Comparison of ENCODE assay signal across 8 cellular contexts in the genomic region with DNA sequence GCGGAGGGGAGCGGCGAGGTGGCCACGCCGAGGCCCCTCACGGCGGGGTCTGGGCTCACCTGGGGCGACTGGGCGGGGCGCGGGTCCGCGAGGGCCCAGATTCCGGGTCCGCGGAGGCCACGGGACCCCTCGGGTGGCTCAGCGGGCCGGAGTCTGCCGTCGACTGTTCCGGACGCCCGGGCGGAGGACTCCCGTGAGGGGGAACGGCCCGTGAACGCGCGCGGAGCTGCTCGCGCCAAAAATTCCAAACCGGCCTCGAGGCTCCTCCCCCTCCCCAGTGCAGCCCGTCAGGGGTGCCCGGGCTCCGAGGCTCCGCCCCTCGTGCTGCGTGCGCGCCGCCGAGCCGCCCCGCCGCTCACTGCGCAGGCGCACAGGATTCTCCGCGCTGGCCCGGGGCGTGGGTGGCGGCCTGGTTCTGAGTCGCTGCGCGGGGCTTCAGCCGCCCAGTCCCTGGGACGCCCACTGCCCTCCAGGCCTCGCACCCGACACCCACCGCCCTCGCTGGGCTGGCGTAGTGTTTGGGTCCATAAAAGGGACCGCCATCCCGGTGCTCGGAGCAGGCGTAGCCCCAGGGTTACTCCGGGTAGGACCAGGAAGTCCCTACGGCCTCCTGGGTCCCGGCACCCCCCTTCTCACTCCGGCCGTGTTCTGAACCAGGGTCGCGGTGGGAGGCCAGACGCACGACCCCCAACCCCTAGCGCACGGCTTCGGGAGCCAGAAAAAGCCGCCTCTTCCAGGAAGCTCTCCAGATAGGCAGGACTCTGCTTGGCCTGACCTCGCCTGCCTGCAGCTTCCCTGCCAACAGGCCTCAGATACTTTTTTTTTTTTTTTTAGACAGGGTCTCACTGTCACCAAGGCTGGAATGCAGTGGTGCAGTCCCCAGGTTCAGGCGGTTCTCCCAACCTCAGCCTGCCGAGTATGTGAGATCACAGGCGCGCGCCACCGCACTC. TPM values are rescaled to one million over a fixed set of nuclear protein-coding genes. Genes with fewer than 3 reads are reported as not detected.
DNase-seq lines count a peak whose midpoint lies in the region; ATAC-seq and TF ChIP-seq lines count a peak whose summit lies in the region.

Gene PKMYT1 (minus strand): TSS at position 220 of the 950 bp plus-strand sequence. CDS start 789 bp downstream, outside the sequence.

- H3K9me3 Mint-ChIP-seq in activated naive CD4-positive, alpha-beta T cell treated with anti-CD3 and anti-CD28 coated beads for 36 hours, result no peaks in the 10 kb centered on the region

- H3K4me1 ChIP-seq in HAP-1 (peaks cover 37% of the 10 kb centered on the region), MM.1S (ENCODE audit: low read length) (peaks cover 5% of the 10 kb centered on the region; the same call in 1 of the 2 replicates), gastroesophageal sphincter (peaks cover 0 to 38% (median 8%) of the 10 kb centered on the region in 3 donors), neutrophil (ENCODE audit: control insufficient read depth in 1 of 2, insufficient read depth in 1 of 2, low read depth in 1 of 2, low read length in 1 of 2) (peaks cover 26 to 27% of the 10 kb centered on the region in 2 experiments)

- DNase-seq in GDM1 (lab: John Stamatoyannopoulos, UW) (peak; percentile 87), HAP-1 (ENCODE audit: low spot score in 2 of 2) (peak; percentile 84 to 95), MM.1S (peak; percentile 92), SK-N-MC (ENCODE audit: low read depth, low spot score) (no peak), substantia nigra (lab: John Stamatoyannopoulos, UW) (peak in 48 of 49 donors; percentile 34 to 94 (median 81))
- peak; percentile 95 for DNase-seq in activated naive CD4-positive, alpha-beta T cell treated with anti-CD3 and anti-CD28 coated beads for 36 hours

- no peaks in the 10 kb centered on the region for H3K9me2 ChIP-seq in MM.1S (replicated peaks; ENCODE audit: insufficient read depth, low read length)

- H3K36me3 ChIP-seq in HAP-1 (replicated peaks) (peaks cover 39% of the 10 kb centered on the region), MM.1S (replicated peaks; ENCODE audit: insufficient read depth, low read length) (no peaks in the 10 kb centered on the region), SK-N-MC (ENCODE audit: insufficient read depth, low read length) (peaks cover 6% of the 10 kb centered on the region; the same call in 1 of the 2 replicates), gastroesophageal sphincter (no peaks in the 10 kb centered on the region), neutrophil (peaks cover 3% of the 10 kb centered on the region)

- H3K4me3 ChIP-seq in HAP-1, result peak within 1 kb of the TSS; percentile 78
- H3K4me3 ChIP-seq in MM.1S (ENCODE audit: low read length), result peak within 1 kb of the TSS; percentile 90
- peak within 1 kb of the TSS; percentile 89 for H3K4me3 ChIP-seq in SK-N-MC
- H3K4me3 ChIP-seq in gastroesophageal sphincter, result peak within 1 kb of the TSS; percentile 63 to 82
- peak within 1 kb of the TSS; percentile 90 to 95 for H3K4me3 ChIP-seq in neutrophil (ENCODE audit: low read depth in 1 of 2, low read length in 1 of 2)

- H3K9ac ChIP-seq in MM.1S (ENCODE audit: low read length) (peak within 1 kb of the TSS; percentile 96), SK-N-MC (ENCODE audit: insufficient read length) (peak within 1 kb of the TSS; percentile 92)

- intact Hi-C loops in activated naive CD4-positive, alpha-beta T cell treated with anti-CD3 and anti-CD28 coated beads for 36 hours (cut with micrococcal nuclease), result loop anchor here (1.0 to 2.0 kb wide), 3 partner anchors 10 to 42 kb away; partner anchors contain the start of genes HCFC1R1 and KREMEN2

- TF ChIP-seq EP300 in gastroesophageal sphincter (IDR thresholded peaks at IDR 0.05), result no peak

- no peaks in the 10 kb centered on the region for H3K27me3 Mint-ChIP-seq in activated naive CD4-positive, alpha-beta T cell treated with anti-CD3 and anti-CD28 coated beads for 36 hours (ENCODE audit: low read depth)

- peak; percentile 96 for ATAC-seq in gastroesophageal sphincter

- no peaks in the 10 kb centered on the region for H3K9me3 ChIP-seq in HAP-1
- no peaks in the 10 kb centered on the region for H3K9me3 ChIP-seq in MM.1S (replicated peaks; ENCODE audit: insufficient read depth, low read length)
- H3K9me3 ChIP-seq in SK-N-MC (ENCODE audit: low read depth, low read length), result no peaks in the 10 kb centered on the region
- no peaks in the 10 kb centered on the region for H3K9me3 ChIP-seq in gastroesophageal sphincter
- H3K9me3 ChIP-seq in neutrophil, result no peaks in the 10 kb centered on the region

- TF ChIP-seq CTCF in MM.1S (IDR thresholded peaks at IDR 0.05; ENCODE audit: low read length) (no peak), gastroesophageal sphincter (IDR thresholded peaks at IDR 0.05) (peak in 1 of 4 experiments; percentile 19), neutrophil (IDR thresholded peaks at IDR 0.05) (peak; percentile 13)

- H3K4me2 ChIP-seq in MM.1S (ENCODE audit: low read depth, low read length), result peak within 1 kb of the TSS; percentile 96

- peaks cover 14% of the 10 kb centered on the region for H3K4me1 Mint-ChIP-seq in activated naive CD4-positive, alpha-beta T cell treated with anti-CD3 and anti-CD28 coated beads for 36 hours (ENCODE audit: low read depth)

- no peaks in the 10 kb centered on the region for H4K20me1 ChIP-seq in MM.1S (ENCODE audit: insufficient read depth, low read length)

- H3K79me2 ChIP-seq in MM.1S (ENCODE audit: low read length), result peaks cover 27% of the 10 kb centered on the region

- H3K27me3 ChIP-seq in HAP-1 (ENCODE audit: low read depth), result no peaks in the 10 kb centered on the region
- H3K27me3 ChIP-seq in MM.1S (replicated peaks; ENCODE audit: insufficient read depth, low read length), result peaks cover 16% of the 10 kb centered on the region
- H3K27me3 ChIP-seq in gastroesophageal sphincter, result peaks cover 43% of the 10 kb centered on the region
- no peaks in the 10 kb centered on the region for H3K27me3 ChIP-seq in neutrophil

- peak; percentile 94 to 95 for TF ChIP-seq POLR2A in gastroesophageal sphincter (IDR thresholded peaks at IDR 0.05)

- peak within 1 kb of the TSS; percentile 84 for H3K27ac Mint-ChIP-seq in activated naive CD4-positive, alpha-beta T cell treated with anti-CD3 and anti-CD28 coated beads for 36 hours

- H3K4me3 Mint-ChIP-seq in activated naive CD4-positive, alpha-beta T cell treated with anti-CD3 and anti-CD28 coated beads for 36 hours, result peak within 1 kb of the TSS; percentile 81

- H3K27ac ChIP-seq in MM.1S (ENCODE audit: low read length) (peak within 1 kb of the TSS; percentile 12; the same call in 1 of the 2 replicates), SK-N-MC (peak within 1 kb of the TSS; percentile 74; the same call in 1 of the 2 replicates), gastroesophageal sphincter (peak within 1 kb of the TSS; percentile 60 to 92 (median 90)), neutrophil (peak within 1 kb of the TSS; percentile 51), substantia nigra (ENCODE audit: low read depth, low read length, poor library complexity, severe bottlenecking) (peak within 1 kb of the TSS; percentile 79)

- H3K36me3 Mint-ChIP-seq in activated naive CD4-positive, alpha-beta T cell treated with anti-CD3 and anti-CD28 coated beads for 36 hours (ENCODE audit: low read depth), result peaks cover 29% of the 10 kb centered on the region

- CTCF ChIA-PET in activated naive CD4-positive, alpha-beta T cell treated with anti-CD3 and anti-CD28 coated beads for 36 hours (lab: Charles Lee), result interaction anchor here (0.6 to 2.5 kb wide), 8 partner anchors 9 to 847 kb away, joined by 3 to 12 read pairs (median 4); no protein-coding TSS in a partner anchor

- H2AFZ ChIP-seq in MM.1S (ENCODE audit: low read length), result peak within 1 kb of the TSS; percentile 76

- in situ Hi-C loops in HAP-1 (cut with MboI; ENCODE audit: low sequenced_read_pairs), result no loop called here

- H3F3A ChIP-seq in MM.1S (ENCODE audit: insufficient read depth, low read length), result peaks cover 7% of the 10 kb centered on the region; the same call in 1 of the 2 replicates

- 39% methylated on average over 3 of the region's 91 CpGs; no CpG with 5 or more reads in 1 of the 2 donors for WGBS in gastroesophageal sphincter (ENCODE audit: low coverage in 1 of 2), 2 donors

RNA-seq across cellular contexts. Expression of gene PKMYT1, which starts in this region (rescaled TPM):
- 100 to 1,000 TPM; 128 to 136 TPM for total RNA-seq in activated naive CD4-positive, alpha-beta T cell treated with anti-CD3 and anti-CD28 coated beads for 36 hours
- 1 to 10 TPM in 2 of 4 donors, not detected in 2; 1.6 to 1.7 TPM for total RNA-seq in gastroesophageal sphincter

Comparison
In these comparisons a context has a peak if more than half of its experiments do, and no peak if none do; other contexts are left out.
1. RNA of gene PKMYT1 (total RNA-seq): 128 to 136 TPM in activated naive CD4-positive, alpha-beta T cell treated with anti-CD3 and anti-CD28 coated beads for 36 hours; 1.6 to 1.7 TPM in gastroesophageal sphincter; every median in the first group is over 10 times any median in the second.
2. H3K27ac ChIP-seq: peak in every context shown above with its lines; median percentile 90 in gastroesophageal sphincter; 79 in substantia nigra; 74 in SK-N-MC; 51 in neutrophil; 12 in MM.1S.
3. Peak in every context shown above with its lines, with median percentiles within 50 percentile points of each other: H3K4me3 ChIP-seq.